ENCODE assay signal across 18 cellular contexts in genomic region chr4:7774301-7775019, GRCh38.
DNase-seq lines count a peak whose midpoint lies in the region; TF ChIP-seq lines count a peak whose summit lies in the region.
"Had no signal": no experiment of that assay in that cellular context is flagged by ENCODE, and none has a peak within 500 bp of the region (broad histone marks: within the 10 kb centered on the region; RNA-seq: fewer than 3 reads in every experiment).

No MANE protein-coding gene starts in this region.

- in situ Hi-C loops in transverse colon (cut with MboI; ENCODE audit: low pct_ligation_motif_present in 1 of 4, low pct_unique_long_range_greater_than_20kb in 1 of 4, low sequenced_read_pairs in 3 of 4) = no loop called here
- in situ Hi-C loops in GM13977 (cut with MboI; ENCODE audit: low pct_unique_long_range_greater_than_20kb, low sequenced_read_pairs, unreplicated experiment) = no loop called here

- H2AFZ ChIP-seq in neural progenitor cell (replicated peaks) = no peak overlapping the region

- CTCF ChIA-PET in MCF 10A (lab: Yijun Ruan, JAX) = no interaction called here

- no peak for TF ChIP-seq CTCF in colonic mucosa (IDR thresholded peaks at IDR 0.05)
- TF ChIP-seq CTCF in neural progenitor cell (IDR thresholded peaks at IDR 0.05) = no peak
- TF ChIP-seq CTCF in transverse colon (IDR thresholded peaks at IDR 0.05) = no peak
- TF ChIP-seq CTCF in MCF 10A (IDR thresholded peaks at IDR 0.05; ENCODE audit: unreplicated experiment) = no peak
- no peak for TF ChIP-seq CTCF in GM13977 (IDR thresholded peaks at IDR 0.05; ENCODE audit: extremely low read depth, insufficient read depth, missing control alignments)

- H3K27ac ChIP-seq in colonic mucosa = peak overlapping the region; percentile 70
- H3K27ac ChIP-seq in neural progenitor cell = no peak overlapping the region
- peak overlapping the region; percentile 45 to 77 (median 72) for H3K27ac ChIP-seq in transverse colon
- H3K27ac ChIP-seq: 22Rv1, HL-60 had no signal

- peak; percentile 41 for DNase-seq in activated effector memory CD4-positive, alpha-beta T cell treated with anti-CD3 and anti-CD28 coated beads, Interleukin-2, amount 50 U/mL, for 16 hours
- no peak for DNase-seq in activated effector memory CD4-positive, alpha-beta T cell treated with Interleukin-2 at 50 U/mL for 16 hours
- no peak for DNase-seq in colonic mucosa
- DNase-seq in neural progenitor cell (ENCODE audit: low spot score) = no peak
- DNase-seq in transverse colon = no peak
- DNase-seq in MCF 10A (ENCODE audit: unreplicated experiment) = no peak
- DNase-seq in GM13977 (ENCODE audit: low spot score) = no peak
- DNase-seq in NCI-H1694 (lab: John Stamatoyannopoulos, UW) = no peak
- DNase-seq: CD8-positive, alpha-beta T cell; DND-41; NCI-H1436; NCI-H2029 treated with DMSO at 0.1 percent for 48 hours; NCI-H2171 treated with DMSO at 0.1 percent for 48 hours; NCI-H446 treated with DMSO at 0.1 percent for 48 hours; NCI-H82 had no signal

- H3K9me3 ChIP-seq in colonic mucosa = no peaks in the 10 kb centered on the region
- H3K9me3 ChIP-seq in neural progenitor cell (ENCODE audit: low read depth) = no peaks in the 10 kb centered on the region
- H3K9me3 ChIP-seq in transverse colon = no peaks in the 10 kb centered on the region

- H3K36me3 ChIP-seq in colonic mucosa (peaks cover 11% of the 10 kb centered on the region), neural progenitor cell (no peaks in the 10 kb centered on the region), transverse colon (peaks cover 0 to 4% (median under 1%) of the 10 kb centered on the region in 4 donors)

- WGBS in transverse colon (ENCODE audit: low coverage in 1 of 2), 2 donors = 83 to 89% methylated on average over 5 to 20 of the region's 20 CpGs

- H3K27ac Mint-ChIP-seq in neural progenitor cell (peak overlapping the region; percentile 57), MCF 10A (ENCODE audit: low read depth, unreplicated experiment) (no peak overlapping the region)
- H3K27ac Mint-ChIP-seq: CD8-positive, alpha-beta T cell had no signal

- no peak for TF ChIP-seq POLR2A in transverse colon (IDR thresholded peaks at IDR 0.05)

- BruUV-seq in MCF 10A (replicated peaks; lab: Mats Ljungman, UMichigan) = no TSS peak

- peak overlapping the region; percentile 15 for H3K4me2 ChIP-seq in neural progenitor cell

- POLR2A ChIA-PET in MCF 10A (lab: Yijun Ruan, JAX) = no interaction called here

- H3K4me3 ChIP-seq in colonic mucosa (no peak overlapping the region), neural progenitor cell (no peak overlapping the region), transverse colon (no peak overlapping the region)
- H3K4me3 ChIP-seq: GM12878 had no signal

- intact Hi-C loops in colonic mucosa (cut with DNase I) (no loop called here), transverse colon (cut with DNase I; ENCODE audit: low total_unique reads) (loop anchor here (10.0 kb wide), 1 partner anchor 160 kb away; the partner anchor contains the start of gene AFAP1), MCF 10A (cut with micrococcal nuclease) (no loop called here)

- H3K79me2 ChIP-seq in neural progenitor cell (ENCODE audit: low read depth) = no peaks in the 10 kb centered on the region

- no peak overlapping the region for H3K4me3 Mint-ChIP-seq in neural progenitor cell
- H3K4me3 Mint-ChIP-seq in MCF 10A (ENCODE audit: unreplicated experiment) = no peak overlapping the region
- H3K4me3 Mint-ChIP-seq: CD8-positive, alpha-beta T cell had no signal

- H3F3A ChIP-seq in neural progenitor cell (ENCODE audit: low read depth) = peaks cover 7% of the 10 kb centered on the region

- H3K36me3 Mint-ChIP-seq in neural progenitor cell (peaks cover 22% of the 10 kb centered on the region), MCF 10A (ENCODE audit: insufficient read depth, unreplicated experiment) (peaks cover 49% of the 10 kb centered on the region)

- H3K4me1 Mint-ChIP-seq in neural progenitor cell (peaks cover 61% of the 10 kb centered on the region), MCF 10A (ENCODE audit: insufficient read depth, unreplicated experiment) (no peaks in the 10 kb centered on the region)

- no peak for TF ChIP-seq EP300 in transverse colon (IDR thresholded peaks at IDR 0.05; ENCODE audit: low read depth)

- peak overlapping the region in 1 of 2 donors; percentile 6 for H3K9ac ChIP-seq in colonic mucosa (ENCODE audit: low read depth in 2 of 2, low read length in 2 of 2)
- H3K9ac ChIP-seq in neural progenitor cell = no peak overlapping the region

- H3K4me1 ChIP-seq in colonic mucosa = peaks cover 10% of the 10 kb centered on the region
- H3K4me1 ChIP-seq in neural progenitor cell = peaks cover 20% of the 10 kb centered on the region
- peaks cover 10 to 63% (median 33%) of the 10 kb centered on the region in 4 donors for H3K4me1 ChIP-seq in transverse colon

- H3K27me3 ChIP-seq in colonic mucosa = no peaks in the 10 kb centered on the region
- H3K27me3 ChIP-seq in neural progenitor cell = no peaks in the 10 kb centered on the region
- no peaks in the 10 kb centered on the region for H3K27me3 ChIP-seq in transverse colon

- no peaks in the 10 kb centered on the region for H4K20me1 ChIP-seq in neural progenitor cell (ENCODE audit: low read depth)

- peaks cover 2% of the 10 kb centered on the region for H3K27me3 Mint-ChIP-seq in neural progenitor cell (ENCODE audit: insufficient read depth, low read depth)
- no peaks in the 10 kb centered on the region for H3K27me3 Mint-ChIP-seq in MCF 10A (ENCODE audit: insufficient read depth, unreplicated experiment)

- H3K9me3 Mint-ChIP-seq in neural progenitor cell (no peaks in the 10 kb centered on the region), MCF 10A (ENCODE audit: unreplicated experiment) (no peaks in the 10 kb centered on the region)
- H3K9me3 Mint-ChIP-seq: CD8-positive, alpha-beta T cell had no signal
